Comparison of ENCODE assay signal across 10 cellular contexts in genomic region chr11:27319065-27319464, GRCh38. TPM values are rescaled to one million over a fixed set of nuclear protein-coding genes. Genes with fewer than 3 reads are reported as not detected.
DNase-seq lines count a peak whose midpoint lies in the region; ATAC-seq and TF ChIP-seq lines count a peak whose summit lies in the region.
"Had no signal": no experiment of that assay in that cellular context is flagged by ENCODE, and none has a peak within 500 bp of the region (broad histone marks: within the 10 kb centered on the region; RNA-seq: fewer than 3 reads in every experiment).

No MANE protein-coding gene starts in this region.

- no peaks in the 10 kb centered on the region for H3K9me3 Mint-ChIP-seq in stimulated activated naive CD8-positive, alpha-beta T cell treated with anti-CD3 and anti-CD28 coated beads, Interleukin-15, amount 100 ng/mL, for 72 hours
- H3K9me3 Mint-ChIP-seq in activated T-helper 2 cell treated with anti-CD3 and anti-CD28 coated beads, Interferon-gamma antibody, Interleukin-2, Interleukin-4, amounts not matched to agents 10 μg/mL and 5 μg/mL and 100 μg/mL, durations not matched to agents 14 hours and 24 hours and 36 hours = no peaks in the 10 kb centered on the region
- H3K9me3 Mint-ChIP-seq in activated T-helper 1 cell treated with anti-CD3 and anti-CD28 coated beads, Interleukin-12 subunit alpha, Interleukin-12 subunit beta, Interleukin-2, Interleukin-4 antibody, amounts not matched to agents 30 ng/mL and 10 ng/mL and 1 ng/mL, durations not matched to agents 14 hours and 24 hours and 36 hours = no peaks in the 10 kb centered on the region

- intact Hi-C loops in mammary epithelial cell (cut with micrococcal nuclease) (no loop called here), breast epithelium (cut with DNase I; ENCODE audit: low total_unique reads) (no loop called here)
- intact Hi-C loops in activated T-helper 2 cell treated with anti-CD3 and anti-CD28 coated beads, Interferon-gamma antibody, Interleukin-2, Interleukin-4, amounts not matched to agents 10 μg/mL and 5 μg/mL and 100 μg/mL, durations not matched to agents 14 hours and 24 hours and 36 hours (cut with micrococcal nuclease) = loop anchor here (2.0 to 5.0 kb wide), 3 partner anchors 18 to 68 kb away; partner anchors contain the start of gene CCDC34
- intact Hi-C loops in activated T-helper 1 cell treated with anti-CD3 and anti-CD28 coated beads, Interleukin-12 subunit alpha, Interleukin-12 subunit beta, Interleukin-2, Interleukin-4 antibody, amounts not matched to agents 30 ng/mL and 10 ng/mL and 1 ng/mL, durations not matched to agents 14 hours and 24 hours and 36 hours (cut with micrococcal nuclease) = loop anchor here (1.0 to 2.0 kb wide), 3 partner anchors 18 to 187 kb away; partner anchors contain the start of genes CCDC34 and LIN7C

- no peaks in the 10 kb centered on the region for H3K79me2 ChIP-seq in mammary epithelial cell (ENCODE audit: insufficient read depth, low read length)

- in situ Hi-C loops in mammary epithelial cell (cut with MboI; ENCODE audit: low sequenced_read_pairs in 2 of 2) = no loop called here

- H3K4me3 Mint-ChIP-seq in stimulated activated naive CD8-positive, alpha-beta T cell treated with anti-CD3 and anti-CD28 coated beads, Interleukin-15, amount 100 ng/mL, for 72 hours = no peak overlapping the region
- H3K4me3 Mint-ChIP-seq in activated T-helper 2 cell treated with anti-CD3 and anti-CD28 coated beads, Interferon-gamma antibody, Interleukin-2, Interleukin-4, amounts not matched to agents 10 μg/mL and 5 μg/mL and 100 μg/mL, durations not matched to agents 14 hours and 24 hours and 36 hours (ENCODE audit: low read depth) = no peak overlapping the region
- no peak overlapping the region for H3K4me3 Mint-ChIP-seq in activated T-helper 1 cell treated with anti-CD3 and anti-CD28 coated beads, Interleukin-12 subunit alpha, Interleukin-12 subunit beta, Interleukin-2, Interleukin-4 antibody, amounts not matched to agents 30 ng/mL and 10 ng/mL and 1 ng/mL, durations not matched to agents 14 hours and 24 hours and 36 hours

- H3K27ac Mint-ChIP-seq in stimulated activated naive CD8-positive, alpha-beta T cell treated with anti-CD3 and anti-CD28 coated beads, Interleukin-15, amount 100 ng/mL, for 72 hours = no peak overlapping the region
- H3K27ac Mint-ChIP-seq in activated T-helper 2 cell treated with anti-CD3 and anti-CD28 coated beads, Interferon-gamma antibody, Interleukin-2, Interleukin-4, amounts not matched to agents 10 μg/mL and 5 μg/mL and 100 μg/mL, durations not matched to agents 14 hours and 24 hours and 36 hours = no peak overlapping the region
- H3K27ac Mint-ChIP-seq in activated T-helper 1 cell treated with anti-CD3 and anti-CD28 coated beads, Interleukin-12 subunit alpha, Interleukin-12 subunit beta, Interleukin-2, Interleukin-4 antibody, amounts not matched to agents 30 ng/mL and 10 ng/mL and 1 ng/mL, durations not matched to agents 14 hours and 24 hours and 36 hours = no peak overlapping the region

- TF ChIP-seq POLR2A in breast epithelium (IDR thresholded peaks at IDR 0.05) = no peak

- H3K9ac ChIP-seq in mammary epithelial cell (ENCODE audit: insufficient read depth, low read length) = no peak overlapping the region

- peak overlapping the region; percentile 20 for H3K27ac ChIP-seq in mammary epithelial cell (ENCODE audit: insufficient read depth, low read depth, low read length)
- no peak overlapping the region for H3K27ac ChIP-seq in breast epithelium
- H3K27ac ChIP-seq: colonic mucosa had no signal

- no peak for TF ChIP-seq CTCF in mammary epithelial cell (conservative IDR thresholded peaks at IDR 0.05 in 1 of 2, IDR thresholded peaks at IDR 0.05 in 1 of 2; ENCODE audit: extremely low read depth in 1 of 2, insufficient read depth in 1 of 2, low read depth in 1 of 2, low read length in 2 of 2)
- TF ChIP-seq CTCF in breast epithelium (IDR thresholded peaks at IDR 0.05) = no peak

- no peak overlapping the region for H2AFZ ChIP-seq in mammary epithelial cell (ENCODE audit: low read depth, low read length)

- no peak overlapping the region for H3K4me2 ChIP-seq in mammary epithelial cell (ENCODE audit: insufficient read depth, low read depth, low read length)

- DNase-seq in mammary epithelial cell (peak; percentile 81), breast epithelium (ENCODE audit: low spot score in 2 of 2) (no peak), RKO (ENCODE audit: low spot score) (peak; percentile 80)
- DNase-seq in stimulated activated naive CD8-positive, alpha-beta T cell treated with anti-CD3 and anti-CD28 coated beads, Interleukin-15, amount 100 ng/mL, for 72 hours = peak; percentile 1 to 11
- no peak for DNase-seq in activated CD4-positive, CD25-positive, alpha-beta regulatory T cell treated with anti-CD3 and anti-CD28 coated beads, Interleukin-2, amount 50 U/mL, for 72 hours
- DNase-seq in activated T-helper 2 cell treated with anti-CD3 and anti-CD28 coated beads, Interferon-gamma antibody, Interleukin-2, Interleukin-4, amounts not matched to agents 10 μg/mL and 5 μg/mL and 100 μg/mL, durations not matched to agents 14 hours and 24 hours and 36 hours (ENCODE audit: low spot score) = no peak
- DNase-seq in activated T-helper 1 cell treated with anti-CD3 and anti-CD28 coated beads, Interleukin-12 subunit alpha, Interleukin-12 subunit beta, Interleukin-2, Interleukin-4 antibody, amounts not matched to agents 30 ng/mL and 10 ng/mL and 1 ng/mL, durations not matched to agents 14 hours and 24 hours and 36 hours (ENCODE audit: low spot score) = no peak
- DNase-seq: colonic mucosa had no signal

- no peaks in the 10 kb centered on the region for H3K36me3 Mint-ChIP-seq in activated T-helper 2 cell treated with anti-CD3 and anti-CD28 coated beads, Interferon-gamma antibody, Interleukin-2, Interleukin-4, amounts not matched to agents 10 μg/mL and 5 μg/mL and 100 μg/mL, durations not matched to agents 14 hours and 24 hours and 36 hours (ENCODE audit: low read depth)
- H3K36me3 Mint-ChIP-seq in activated T-helper 1 cell treated with anti-CD3 and anti-CD28 coated beads, Interleukin-12 subunit alpha, Interleukin-12 subunit beta, Interleukin-2, Interleukin-4 antibody, amounts not matched to agents 30 ng/mL and 10 ng/mL and 1 ng/mL, durations not matched to agents 14 hours and 24 hours and 36 hours (ENCODE audit: low read depth) = no peaks in the 10 kb centered on the region

- peak; percentile 99 for ATAC-seq in HG02759 (IDR thresholded peaks at IDR 0.05; ENCODE audit: unreplicated experiment)
- ATAC-seq in stimulated activated naive CD8-positive, alpha-beta T cell treated with anti-CD3 and anti-CD28 coated beads, Interleukin-15, amount 100 ng/mL, for 72 hours = peak; percentile 98
- ATAC-seq: sciatic nerve had no signal

- CTCF ChIA-PET in mammary epithelial cell (lab: Charles Lee; ENCODE audit: low non-redundant PET) = no interaction called here

- H3K4me1 Mint-ChIP-seq in stimulated activated naive CD8-positive, alpha-beta T cell treated with anti-CD3 and anti-CD28 coated beads, Interleukin-15, amount 100 ng/mL, for 72 hours = peaks cover 9% of the 10 kb centered on the region
- peaks cover 10% of the 10 kb centered on the region for H3K4me1 Mint-ChIP-seq in activated T-helper 2 cell treated with anti-CD3 and anti-CD28 coated beads, Interferon-gamma antibody, Interleukin-2, Interleukin-4, amounts not matched to agents 10 μg/mL and 5 μg/mL and 100 μg/mL, durations not matched to agents 14 hours and 24 hours and 36 hours (ENCODE audit: low read depth)
- no peaks in the 10 kb centered on the region for H3K4me1 Mint-ChIP-seq in activated T-helper 1 cell treated with anti-CD3 and anti-CD28 coated beads, Interleukin-12 subunit alpha, Interleukin-12 subunit beta, Interleukin-2, Interleukin-4 antibody, amounts not matched to agents 30 ng/mL and 10 ng/mL and 1 ng/mL, durations not matched to agents 14 hours and 24 hours and 36 hours (ENCODE audit: low read depth)

- H3K4me1 ChIP-seq in mammary epithelial cell (ENCODE audit: insufficient read depth, low read length) (peaks cover 4% of the 10 kb centered on the region), breast epithelium (no peaks in the 10 kb centered on the region)
- H3K4me1 ChIP-seq: colonic mucosa had no signal

- dilution Hi-C loops in mammary epithelial cell (cut with HindIII; ENCODE audit: low sequenced_read_pairs) = no loop called here

- H3K9me3 ChIP-seq in mammary epithelial cell (replicated peaks; ENCODE audit: insufficient read depth, low read length) (no peaks in the 10 kb centered on the region), breast epithelium (no peaks in the 10 kb centered on the region)
- H3K9me3 ChIP-seq: colonic mucosa had no signal

- no peaks in the 10 kb centered on the region for H3K36me3 ChIP-seq in mammary epithelial cell (ENCODE audit: insufficient read depth, low read length)
- no peaks in the 10 kb centered on the region for H3K36me3 ChIP-seq in breast epithelium
- H3K36me3 ChIP-seq: colonic mucosa had no signal

- H4K20me1 ChIP-seq in mammary epithelial cell (ENCODE audit: insufficient read depth, low read length) = no peaks in the 10 kb centered on the region

- BruUV-seq in mammary epithelial cell (replicated peaks; lab: Mats Ljungman, UMichigan) = no TSS peak

- no peaks in the 10 kb centered on the region for H3K27me3 ChIP-seq in mammary epithelial cell (ENCODE audit: insufficient read depth, low read length)
- no peaks in the 10 kb centered on the region for H3K27me3 ChIP-seq in breast epithelium
- H3K27me3 ChIP-seq: colonic mucosa had no signal

- no peaks in the 10 kb centered on the region for H3K27me3 Mint-ChIP-seq in stimulated activated naive CD8-positive, alpha-beta T cell treated with anti-CD3 and anti-CD28 coated beads, Interleukin-15, amount 100 ng/mL, for 72 hours
- peaks cover 18% of the 10 kb centered on the region for H3K27me3 Mint-ChIP-seq in activated T-helper 2 cell treated with anti-CD3 and anti-CD28 coated beads, Interferon-gamma antibody, Interleukin-2, Interleukin-4, amounts not matched to agents 10 μg/mL and 5 μg/mL and 100 μg/mL, durations not matched to agents 14 hours and 24 hours and 36 hours (ENCODE audit: low read depth)
- no peaks in the 10 kb centered on the region for H3K27me3 Mint-ChIP-seq in activated T-helper 1 cell treated with anti-CD3 and anti-CD28 coated beads, Interleukin-12 subunit alpha, Interleukin-12 subunit beta, Interleukin-2, Interleukin-4 antibody, amounts not matched to agents 30 ng/mL and 10 ng/mL and 1 ng/mL, durations not matched to agents 14 hours and 24 hours and 36 hours (ENCODE audit: insufficient read depth)

- 60% methylated on average over 2 of the region's 2 CpGs for WGBS in mammary epithelial cell (ENCODE audit: low coverage, missing lambda C conversion rate)

- H3K4me3 ChIP-seq in mammary epithelial cell (replicated peaks in 1 of 3; ENCODE audit: insufficient read depth in 1 of 3, low read depth in 2 of 3, low read length in 3 of 3) (no peak overlapping the region), breast epithelium (no peak overlapping the region)
- H3K4me3 ChIP-seq: colonic mucosa had no signal

RNA-seq across cellular contexts. Expression of gene CCDC34, which starts 44.0 kb away (rescaled TPM):
- total RNA-seq in mammary epithelial cell (10 to 100 TPM in 1 of 2 donors, 1 to 10 TPM in 1; 2.5 to 10.4 TPM), breast epithelium (1 to 10 TPM; 2.2 to 9.7 (median 4.9) TPM)
- 5.9 TPM for polyA plus RNA-seq in mammary epithelial cell
- 1.5 TPM for polyA minus RNA-seq in mammary epithelial cell
- total RNA-seq in activated T-helper 2 cell treated with anti-CD3 and anti-CD28 coated beads, Interferon-gamma antibody, Interleukin-2, Interleukin-4, amounts not matched to agents 10 μg/mL and 5 μg/mL and 100 μg/mL, durations not matched to agents 14 hours and 24 hours and 36 hours = 9.3 and 10.8 TPM in 2 replicates
- total RNA-seq in activated T-helper 1 cell treated with anti-CD3 and anti-CD28 coated beads, Interleukin-12 subunit alpha, Interleukin-12 subunit beta, Interleukin-2, Interleukin-4 antibody, amounts not matched to agents 30 ng/mL and 10 ng/mL and 1 ng/mL, durations not matched to agents 14 hours and 24 hours and 36 hours = 10.4 and 10.6 TPM in 2 replicates

Comparison
In these comparisons a context has a peak if more than half of its experiments do, and no peak if none do; other contexts are left out.
1. DNase-seq: peak in mammary epithelial cell (single experiment), RKO (single experiment) and stimulated activated naive CD8-positive, alpha-beta T cell treated with anti-CD3 and anti-CD28 coated beads, Interleukin-15, amount 100 ng/mL, for 72 hours (2 of 2); none in breast epithelium (0 of 2), activated CD4-positive, CD25-positive, alpha-beta regulatory T cell treated with anti-CD3 and anti-CD28 coated beads, Interleukin-2, amount 50 U/mL, for 72 hours (single experiment), activated T-helper 2 cell treated with anti-CD3 and anti-CD28 coated beads, Interferon-gamma antibody, Interleukin-2, Interleukin-4, amounts not matched to agents 10 μg/mL and 5 μg/mL and 100 μg/mL, durations not matched to agents 14 hours and 24 hours and 36 hours (single experiment) and activated T-helper 1 cell treated with anti-CD3 and anti-CD28 coated beads, Interleukin-12 subunit alpha, Interleukin-12 subunit beta, Interleukin-2, Interleukin-4 antibody, amounts not matched to agents 30 ng/mL and 10 ng/mL and 1 ng/mL, durations not matched to agents 14 hours and 24 hours and 36 hours (single experiment).
2. intact Hi-C loops: an anchor here in activated T-helper 2 cell treated with anti-CD3 and anti-CD28 coated beads, Interferon-gamma antibody, Interleukin-2, Interleukin-4, amounts not matched to agents 10 μg/mL and 5 μg/mL and 100 μg/mL, durations not matched to agents 14 hours and 24 hours and 36 hours (2.0 to 5.0 kb wide) and activated T-helper 1 cell treated with anti-CD3 and anti-CD28 coated beads, Interleukin-12 subunit alpha, Interleukin-12 subunit beta, Interleukin-2, Interleukin-4 antibody, amounts not matched to agents 30 ng/mL and 10 ng/mL and 1 ng/mL, durations not matched to agents 14 hours and 24 hours and 36 hours (1.0 to 2.0 kb wide); none called in mammary epithelial cell and breast epithelium.